In genomic region chr6:106145144-106145543, GRCh38 we compare ENCODE assay signal across 12 cellular contexts.
"Had no signal": no experiment of that assay in that cellular context is flagged by ENCODE, and none has a peak within 500 bp of the region (broad histone marks: within the 10 kb centered on the region; RNA-seq: fewer than 3 reads in every experiment).

No MANE protein-coding gene starts in this region.

- DNase-seq: activated CD4-positive, alpha-beta T cell treated with anti-CD3 and anti-CD28 coated beads for 1 hour; activated CD4-positive, alpha-beta T cell treated with anti-CD3 and anti-CD28 coated beads, Interleukin-2, amount 50 U/mL, for 4 hours; activated naive CD4-positive, alpha-beta T cell treated with anti-CD3 and anti-CD28 coated beads, Interleukin-2, amount 50 U/mL, for 16 hours; ovary; right lobe of liver; stimulated activated CD4-positive, alpha-beta T cell treated with anti-CD3 and anti-CD28 coated beads, Interleukin-4, amount 100 ng/mL, for 4 hours; trophoblast cell had no signal

- H3K27ac ChIP-seq: gastroesophageal sphincter, ovary, right lobe of liver had no signal

- H3K9me3 ChIP-seq: gastroesophageal sphincter, ovary, right lobe of liver had no signal

- H3K9me3 Mint-ChIP-seq: T-helper 2 cell treated with Interferon-gamma antibody and Interleukin-4, amounts not matched to agents 5 μg/mL and 100 μg/mL, for 36 hours had no signal

- H3K4me2 ChIP-seq: smooth muscle cell had no signal

- ATAC-seq: gastroesophageal sphincter; left lobe of liver; right lobe of liver; stimulated activated naive CD8-positive, alpha-beta T cell treated with anti-CD3 and anti-CD28 coated beads, Interleukin-15, Interleukin-2, amounts not matched to agents 100 U/mL and 50 U/mL, for 24 hours had no signal

- H3K4me3 Mint-ChIP-seq: T-helper 2 cell treated with Interferon-gamma antibody and Interleukin-4, amounts not matched to agents 5 μg/mL and 100 μg/mL, for 36 hours had no signal

- H3K4me1 ChIP-seq: gastroesophageal sphincter, right lobe of liver had no signal

- H3K4me3 ChIP-seq: gastroesophageal sphincter, ovary, right lobe of liver, smooth muscle cell had no signal

- H3K27me3 ChIP-seq: gastroesophageal sphincter, ovary, right lobe of liver had no signal

- H3K36me3 ChIP-seq: gastroesophageal sphincter, ovary, right lobe of liver had no signal
